Comparison of ENCODE assay signal across 1 cellular context in genomic region chr5:43676083-43676840, GRCh38.
TF ChIP-seq lines count a peak whose summit lies in the region.

No MANE protein-coding gene starts in this region.

TF ChIP-seq in HepG2, 621 proteins besides CTCF, POLR2A, EP300 and RAD21 (continued from another document):
- TF ChIP-seq MTA1 (CRISPR knock-in tag; IDR thresholded peaks at IDR 0.05; ENCODE audit: borderline replicate concordance) (no peak), ZNF766 (CRISPR knock-in tag; IDR thresholded peaks at IDR 0.05; ENCODE audit: borderline replicate concordance) (no peak), AGO2 (optimal IDR thresholded peaks at IDR 0.05; ENCODE audit: low read depth, low read length) (no peak), STAT5B (CRISPR knock-in tag; IDR thresholded peaks at IDR 0.05) (no peak), CREBL2 (CRISPR knock-in tag; IDR thresholded peaks at IDR 0.05; ENCODE audit: borderline replicate concordance) (no peak), THAP11 (CRISPR knock-in tag; IDR thresholded peaks at IDR 0.05) (no peak), KDM3A (CRISPR knock-in tag; IDR thresholded peaks at IDR 0.05; ENCODE audit: low read depth) (no peak), USF2 (IDR thresholded peaks at IDR 0.05; ENCODE audit: low read depth, low read length) (no peak), USF2 (CRISPR knock-in tag; IDR thresholded peaks at IDR 0.05; ENCODE audit: borderline replicate concordance) (no peak), SP2 (CRISPR knock-in tag; IDR thresholded peaks at IDR 0.05) (no peak), AKAP8 (CRISPR knock-in tag; IDR thresholded peaks at IDR 0.05) (no peak)
- TF ChIP-seq, protein P1, sequence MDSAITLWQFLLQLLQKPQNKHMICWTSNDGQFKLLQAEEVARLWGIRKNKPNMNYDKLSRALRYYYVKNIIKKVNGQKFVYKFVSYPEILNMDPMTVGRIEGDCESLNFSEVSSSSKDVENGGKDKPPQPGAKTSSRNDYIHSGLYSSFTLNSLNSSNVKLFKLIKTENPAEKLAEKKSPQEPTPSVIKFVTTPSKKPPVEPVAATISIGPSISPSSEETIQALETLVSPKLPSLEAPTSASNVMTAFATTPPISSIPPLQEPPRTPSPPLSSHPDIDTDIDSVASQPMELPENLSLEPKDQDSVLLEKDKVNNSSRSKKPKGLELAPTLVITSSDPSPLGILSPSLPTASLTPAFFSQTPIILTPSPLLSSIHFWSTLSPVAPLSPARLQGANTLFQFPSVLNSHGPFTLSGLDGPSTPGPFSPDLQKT (CRISPR knock-in tag; IDR thresholded peaks at IDR 0.05; ENCODE audit: borderline replicate concordance) = no peak
- TF ChIP-seq, protein P2, sequence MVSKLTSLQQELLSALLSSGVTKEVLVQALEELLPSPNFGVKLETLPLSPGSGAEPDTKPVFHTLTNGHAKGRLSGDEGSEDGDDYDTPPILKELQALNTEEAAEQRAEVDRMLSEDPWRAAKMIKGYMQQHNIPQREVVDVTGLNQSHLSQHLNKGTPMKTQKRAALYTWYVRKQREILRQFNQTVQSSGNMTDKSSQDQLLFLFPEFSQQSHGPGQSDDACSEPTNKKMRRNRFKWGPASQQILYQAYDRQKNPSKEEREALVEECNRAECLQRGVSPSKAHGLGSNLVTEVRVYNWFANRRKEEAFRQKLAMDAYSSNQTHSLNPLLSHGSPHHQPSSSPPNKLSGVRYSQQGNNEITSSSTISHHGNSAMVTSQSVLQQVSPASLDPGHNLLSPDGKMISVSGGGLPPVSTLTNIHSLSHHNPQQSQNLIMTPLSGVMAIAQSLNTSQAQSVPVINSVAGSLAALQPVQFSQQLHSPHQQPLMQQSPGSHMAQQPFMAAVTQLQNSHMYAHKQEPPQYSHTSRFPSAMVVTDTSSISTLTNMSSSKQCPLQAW (CRISPR knock-in tag; IDR thresholded peaks at IDR 0.05) = no peak
TF ChIP-seq in HepG2: peak in this region for 0.
